Comparison of ENCODE assay signal across 8 cellular contexts in genomic region chr20:58650181-58650775, GRCh38. TPM values are rescaled to one million over a fixed set of nuclear protein-coding genes. Genes with fewer than 3 reads are reported as not detected.
DNase-seq lines count a peak whose midpoint lies in the region; ATAC-seq, FAIRE-seq and TF ChIP-seq lines count a peak whose summit lies in the region.

No MANE protein-coding gene starts in this region.

- no peak overlapping the region for H2AFZ ChIP-seq in fibroblast of lung (ENCODE audit: low read length)

- TF ChIP-seq CTCF in fibroblast of lung (conservative IDR thresholded peaks at IDR 0.05 in 1 of 2, IDR thresholded peaks at IDR 0.05 in 1 of 2; ENCODE audit: low read depth in 1 of 2, low read length in 2 of 2) (no peak), neutrophil (IDR thresholded peaks at IDR 0.05) (no peak)

- H3K79me2 ChIP-seq in fibroblast of lung (ENCODE audit: control insufficient read depth, insufficient read depth, low read length), result peaks cover 39% of the 10 kb centered on the region

- ATAC-seq in HG03571 (IDR thresholded peaks at IDR 0.05; ENCODE audit: unreplicated experiment) (peak; percentile 8), GM21390 (IDR thresholded peaks at IDR 0.05; ENCODE audit: unreplicated experiment) (no peak), GM19328 (IDR thresholded peaks at IDR 0.05; ENCODE audit: unreplicated experiment) (no peak)

- H3K4me1 ChIP-seq in fibroblast of lung (ENCODE audit: control insufficient read depth, extremely low read depth, insufficient read depth, low read length), result no peaks in the 10 kb centered on the region
- H3K4me1 ChIP-seq in neutrophil (ENCODE audit: control insufficient read depth in 1 of 2, insufficient read depth in 1 of 2, low read depth in 1 of 2, low read length in 1 of 2), result peaks cover 29 to 34% of the 10 kb centered on the region in 2 experiments

- no peaks in the 10 kb centered on the region for H4K20me1 ChIP-seq in fibroblast of lung (ENCODE audit: control insufficient read depth, extremely low read depth, insufficient read depth, low read length)

- H3K9ac ChIP-seq in fibroblast of lung (ENCODE audit: insufficient read depth, low read length), result peak overlapping the region; percentile 61

- H3K27me3 ChIP-seq in fibroblast of lung (ENCODE audit: control insufficient read depth, insufficient read depth, low read length) (no peaks in the 10 kb centered on the region), neutrophil (peaks cover 49% of the 10 kb centered on the region)

- H3K27ac ChIP-seq in fibroblast of lung (ENCODE audit: insufficient read depth, low read length) (peak overlapping the region; percentile 91), neutrophil (peak overlapping the region; percentile 98)

- H3K4me3 ChIP-seq in fibroblast of lung (replicated peaks in 1 of 4; ENCODE audit: control extremely low read depth in 1 of 4, insufficient read depth in 1 of 4, low read depth in 3 of 4, low read length in 4 of 4) (peak overlapping the region in 3 of 4 experiments; percentile 14 to 100 (median 66)), neutrophil (ENCODE audit: low read depth in 1 of 2, low read length in 1 of 2) (peak overlapping the region; percentile 85 to 92)

- peak; percentile 23 for DNase-seq in GM18507 (ENCODE audit: extremely low spot score, insufficient read length, low read depth)
- DNase-seq in activated T-cell treated with anti-CD3 and anti-CD28 coated beads for 24 hours (ENCODE audit: low read depth), result peak; percentile 28
- peak in 1 of 2 donors; percentile 24 for DNase-seq in fibroblast of lung (ENCODE audit: low read depth in 2 of 2)
- DNase-seq in SK-N-DZ (ENCODE audit: low spot score), result no peak

- no peak for FAIRE-seq in GM18507 (lab: Jason Lieb, UNC)

- peak overlapping the region; percentile 38 for H3K4me2 ChIP-seq in fibroblast of lung (ENCODE audit: extremely low read depth, insufficient read depth, low read length)

- H3K36me3 ChIP-seq in fibroblast of lung (ENCODE audit: control insufficient read depth, insufficient read depth, low read length) (no peaks in the 10 kb centered on the region), neutrophil (no peaks in the 10 kb centered on the region)

- H3K9me3 ChIP-seq in fibroblast of lung (ENCODE audit: control insufficient read depth, insufficient read depth, low read depth, low read length), result no peaks in the 10 kb centered on the region
- H3K9me3 ChIP-seq in neutrophil, result no peaks in the 10 kb centered on the region

RNA-seq across cellular contexts. Expression of gene STX16, which starts 0.8 kb away (rescaled TPM):
- total RNA-seq in fibroblast of lung, result 46.0 and 64.9 TPM in 2 replicates
- polyA plus RNA-seq in fibroblast of lung, result 35.1 and 39.3 TPM in 2 replicates
- polyA plus RNA-seq in fibroblast of lung (2012), result 25.1 and 26.9 TPM in 2 replicates
- polyA minus RNA-seq in fibroblast of lung (ENCODE audit: low replicate concordance), result 7.7 and 32.4 TPM in 2 replicates
- polyA plus RNA-seq in SK-N-DZ (2014; cell fraction: cytosol; rRNA removed), result 14.1 and 16.8 TPM in 2 replicates
- polyA plus RNA-seq in SK-N-DZ (2014; cell fraction: nucleus; rRNA removed), result 88.4 and 135 TPM in 2 replicates

RNA-seq across cellular contexts. Expression of gene NPEPL1, which starts 42.3 kb away (rescaled TPM):
- total RNA-seq in fibroblast of lung, result 18.7 and 24.6 TPM in 2 replicates
- polyA plus RNA-seq in fibroblast of lung, result 2.9 and 3.7 TPM in 2 replicates
- 11.2 and 15.5 TPM in 2 replicates for polyA plus RNA-seq in fibroblast of lung (2012)
- polyA minus RNA-seq in fibroblast of lung (ENCODE audit: low replicate concordance), result 2.6 and 19.7 TPM in 2 replicates
- 1.6 and 4.8 TPM in 2 replicates for polyA plus RNA-seq in SK-N-DZ (2014; cell fraction: cytosol; rRNA removed)
- 111 and 125 TPM in 2 replicates for polyA plus RNA-seq in SK-N-DZ (2014; cell fraction: nucleus; rRNA removed)
